ENCODE assay signal across 9 cellular contexts in the genomic region with DNA sequence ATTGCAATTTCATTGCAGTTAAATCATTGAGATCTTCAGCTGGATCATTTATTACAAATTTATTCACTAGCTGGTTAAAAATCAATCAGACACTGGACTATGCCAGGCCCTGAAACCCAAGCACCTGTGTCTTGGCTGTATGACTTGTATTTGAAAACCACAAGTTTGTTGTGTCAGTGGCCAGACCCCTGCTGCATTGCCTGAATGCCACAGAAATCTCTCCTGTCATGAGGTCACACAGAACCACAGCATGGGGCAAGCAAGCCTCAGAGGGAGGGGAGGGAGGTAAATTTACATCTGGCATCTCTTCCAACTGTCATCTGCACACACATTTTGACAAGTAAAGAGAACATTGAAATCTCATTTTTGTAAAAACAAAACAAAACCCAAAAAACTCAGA.
DNase-seq lines count a peak whose midpoint lies in the region; ATAC-seq lines count a peak whose summit lies in the region.
"Had no signal": no experiment of that assay in that cellular context is flagged by ENCODE, and none has a peak within 500 bp of the region (broad histone marks: within the 10 kb centered on the region; RNA-seq: fewer than 3 reads in every experiment).

No MANE protein-coding gene starts in this region.

- intact Hi-C loops in CD4-positive, alpha-beta memory T cell (cut with micrococcal nuclease): no loop called here

- no peaks in the 10 kb centered on the region for H3K27me3 ChIP-seq in CD4-positive, alpha-beta memory T cell (ENCODE audit: insufficient read depth, low read length)

- no peak overlapping the region for H3K4me3 ChIP-seq in CD4-positive, alpha-beta memory T cell (ENCODE audit: low read length in 2 of 2)

- DNase-seq in NCI-H146 (lab: John Stamatoyannopoulos, UW) (peak; percentile 76), NCI-H446 (lab: John Stamatoyannopoulos, UW) (no peak), DMS153 treated with DMSO at 0.1 percent for 48 hours (lab: John Stamatoyannopoulos, UW; ENCODE audit: unreplicated experiment) (no peak), NCI-H2029 (lab: John Stamatoyannopoulos, UW) (no peak)
- DNase-seq in natural killer cell treated with Interleukin-12 subunit alpha and Interleukin-12 subunit beta and Interleukin-15 and Interleukin-18, amount 100 ng/mL, for 72 hours (ENCODE audit: low spot score): no peak
- no peak for DNase-seq in CD4-positive, alpha-beta memory T cell
- DNase-seq: caudate nucleus had no signal

- peak overlapping the region; percentile 36 to 88 for H3K27ac Mint-ChIP-seq in natural killer cell treated with Interleukin-12 subunit alpha and Interleukin-12 subunit beta and Interleukin-15 and Interleukin-18, amount 100 ng/mL, for 72 hours
- H3K27ac Mint-ChIP-seq in CD4-positive, alpha-beta memory T cell: no peak overlapping the region

- CTCF ChIA-PET in CD4-positive, alpha-beta memory T cell (lab: Charles Lee; ENCODE audit: partially characterized antibody): no interaction called here

- H3K36me3 Mint-ChIP-seq in natural killer cell treated with Interleukin-12 subunit alpha and Interleukin-12 subunit beta and Interleukin-15 and Interleukin-18, amount 100 ng/mL, for 72 hours: no peaks in the 10 kb centered on the region
- no peaks in the 10 kb centered on the region for H3K36me3 Mint-ChIP-seq in CD4-positive, alpha-beta memory T cell

- H3K4me1 ChIP-seq in CD4-positive, alpha-beta memory T cell (ENCODE audit: insufficient read depth, low read length): no peaks in the 10 kb centered on the region

- H3K27me3 Mint-ChIP-seq in natural killer cell treated with Interleukin-12 subunit alpha and Interleukin-12 subunit beta and Interleukin-15 and Interleukin-18, amount 100 ng/mL, for 72 hours: no peaks in the 10 kb centered on the region
- peaks cover 0 to 1% of the 10 kb centered on the region in 2 donors for H3K27me3 Mint-ChIP-seq in CD4-positive, alpha-beta memory T cell

- no peaks in the 10 kb centered on the region for H3K36me3 ChIP-seq in CD4-positive, alpha-beta memory T cell (ENCODE audit: insufficient read depth, low read length)

- H3K9me3 Mint-ChIP-seq in natural killer cell treated with Interleukin-12 subunit alpha and Interleukin-12 subunit beta and Interleukin-15 and Interleukin-18, amount 100 ng/mL, for 72 hours: no peaks in the 10 kb centered on the region
- H3K9me3 Mint-ChIP-seq in CD4-positive, alpha-beta memory T cell: no peaks in the 10 kb centered on the region

- peak overlapping the region; percentile 18 for H3K4me3 Mint-ChIP-seq in natural killer cell treated with Interleukin-12 subunit alpha and Interleukin-12 subunit beta and Interleukin-15 and Interleukin-18, amount 100 ng/mL, for 72 hours
- H3K4me3 Mint-ChIP-seq in CD4-positive, alpha-beta memory T cell: no peak overlapping the region

- H3K9me3 ChIP-seq in CD4-positive, alpha-beta memory T cell (ENCODE audit: control insufficient read depth in 1 of 2, low read length in 2 of 2): no peaks in the 10 kb centered on the region

- H3K4me1 Mint-ChIP-seq in natural killer cell treated with Interleukin-12 subunit alpha and Interleukin-12 subunit beta and Interleukin-15 and Interleukin-18, amount 100 ng/mL, for 72 hours (ENCODE audit: low read depth in 2 of 2): peaks cover 18 to 20% of the 10 kb centered on the region in 2 donors
- H3K4me1 Mint-ChIP-seq in CD4-positive, alpha-beta memory T cell: peaks cover 0 to 1% (median 0%) of the 10 kb centered on the region in 4 donors

- ATAC-seq in GM19025 (IDR thresholded peaks at IDR 0.05; ENCODE audit: low read depth, unreplicated experiment): peak; percentile 98
- peak; percentile 98 for ATAC-seq in HG02798 (IDR thresholded peaks at IDR 0.05; ENCODE audit: poor library complexity, unreplicated experiment)
- ATAC-seq in natural killer cell treated with Interleukin-12 subunit alpha and Interleukin-12 subunit beta and Interleukin-15 and Interleukin-18, amount 100 ng/mL, for 72 hours: peak; percentile 85 to 89

- H3K27ac ChIP-seq in CD4-positive, alpha-beta memory T cell (ENCODE audit: low read depth, low read length): no peak overlapping the region

- POLR2A ChIA-PET in CD4-positive, alpha-beta memory T cell (lab: Charles Lee; ENCODE audit: partially characterized antibody): no interaction called here

Comparison
In these comparisons a context has a peak if more than half of its experiments do, and no peak if none do; other contexts are left out.
1. H3K27ac Mint-ChIP-seq: peak in natural killer cell treated with Interleukin-12 subunit alpha and Interleukin-12 subunit beta and Interleukin-15 and Interleukin-18, amount 100 ng/mL, for 72 hours (2 of 2); none in CD4-positive, alpha-beta memory T cell (0 of 7).
2. Peak in every context shown above with its lines, with median percentiles within 50 percentile points of each other: ATAC-seq.